ENCODE assay signal across 1 cellular context in genomic region chr20:58652606-58653303, GRCh38.
TF ChIP-seq lines count a peak whose summit lies in the region.

No MANE protein-coding gene starts in this region.

TF ChIP-seq in GM12878, 131 proteins besides CTCF, POLR2A, EP300 and RAD21 (continues in another document):
- TF ChIP-seq ZNF24 (IDR thresholded peaks at IDR 0.05) (no peak), CREB1 (IDR thresholded peaks at IDR 0.05; ENCODE audit: low read depth) (no peak), STAT1 (conservative IDR thresholded peaks at IDR 0.05) (no peak), ZNF207 (IDR thresholded peaks at IDR 0.05; ENCODE audit: borderline replicate concordance) (no peak), ZNF274 (IDR thresholded peaks at IDR 0.05; ENCODE audit: insufficient read depth, insufficient read length) (no peak), TCF12 (IDR thresholded peaks at IDR 0.05; ENCODE audit: low read depth, low read length) (no peak), POLR2AphosphoS5 (IDR thresholded peaks at IDR 0.05; ENCODE audit: low read length) (peak; percentile 50), STAT3 (IDR thresholded peaks at IDR 0.05; ENCODE audit: low read depth, low read length) (no peak), ZBTB33 (IDR thresholded peaks at IDR 0.05) (no peak), MLLT1 (IDR thresholded peaks at IDR 0.05) (0 out of 2 replicates have a peak, but pooled peaks have one; percentile 3), DPF2 (IDR thresholded peaks at IDR 0.05) (no peak; the same call in 1 of the 2 replicates), YBX1 (IDR thresholded peaks at IDR 0.05) (no peak), NFIC (IDR thresholded peaks at IDR 0.05; ENCODE audit: low read depth, low read length) (no peak), SIN3A (IDR thresholded peaks at IDR 0.05; ENCODE audit: low read depth, low read length) (0 out of 2 replicates have a peak, but pooled peaks have one; percentile 40), HDAC2 (IDR thresholded peaks at IDR 0.05) (no peak), TBL1XR1 (IDR thresholded peaks at IDR 0.05; ENCODE audit: low read depth, low read length) (no peak), IRF4 (IDR thresholded peaks at IDR 0.05; ENCODE audit: low read depth, low read length) (no peak), NFYA (IDR thresholded peaks at IDR 0.05; ENCODE audit: borderline replicate concordance, low read depth, low read length) (no peak), JUNB (IDR thresholded peaks at IDR 0.05) (no peak), BCL11A (IDR thresholded peaks at IDR 0.05; ENCODE audit: low read depth, low read length) (no peak), SMC3 (IDR thresholded peaks at IDR 0.05; ENCODE audit: borderline replicate concordance, low read length) (no peak), MTA2 (IDR thresholded peaks at IDR 0.05; ENCODE audit: low read depth) (peak; percentile 40; the same call in 1 of the 2 replicates), PRDM15 (CRISPR knock-in tag; IDR thresholded peaks at IDR 0.05) (no peak), PAX8 (IDR thresholded peaks at IDR 0.05) (peak; percentile 24; the same call in 1 of the 2 replicates), HDGF (IDR thresholded peaks at IDR 0.05) (no peak), POLR2AphosphoS2 (IDR thresholded peaks at IDR 0.05; ENCODE audit: low read depth, low read length) (no peak), EGR1 (IDR thresholded peaks at IDR 0.05; ENCODE audit: borderline replicate concordance in 1 of 2, low read depth in 2 of 2, low read length in 2 of 2) (no peak), EZH2 (IDR thresholded peaks at IDR 0.05; ENCODE audit: borderline replicate concordance, control insufficient read depth, low read depth, low read length) (no peak), SRF (IDR thresholded peaks at IDR 0.05; ENCODE audit: low read depth in 2 of 2, low read length in 2 of 2) (no peak), SUZ12 (IDR thresholded peaks at IDR 0.05; ENCODE audit: unreplicated experiment) (no peak), ZZZ3 (IDR thresholded peaks at IDR 0.05; ENCODE audit: control insufficient read depth, insufficient read length, low read depth) (no peak), POU2F2 (IDR thresholded peaks at IDR 0.05; ENCODE audit: borderline replicate concordance, low read depth, low read length) (no peak), IKZF2 (IDR thresholded peaks at IDR 0.05) (peak in 1 of 2 experiments; percentile 7; a peak in 1 of 4 replicates), BMI1 (IDR thresholded peaks at IDR 0.05; ENCODE audit: borderline replicate concordance) (no peak)
- TF ChIP-seq, protein P1, sequence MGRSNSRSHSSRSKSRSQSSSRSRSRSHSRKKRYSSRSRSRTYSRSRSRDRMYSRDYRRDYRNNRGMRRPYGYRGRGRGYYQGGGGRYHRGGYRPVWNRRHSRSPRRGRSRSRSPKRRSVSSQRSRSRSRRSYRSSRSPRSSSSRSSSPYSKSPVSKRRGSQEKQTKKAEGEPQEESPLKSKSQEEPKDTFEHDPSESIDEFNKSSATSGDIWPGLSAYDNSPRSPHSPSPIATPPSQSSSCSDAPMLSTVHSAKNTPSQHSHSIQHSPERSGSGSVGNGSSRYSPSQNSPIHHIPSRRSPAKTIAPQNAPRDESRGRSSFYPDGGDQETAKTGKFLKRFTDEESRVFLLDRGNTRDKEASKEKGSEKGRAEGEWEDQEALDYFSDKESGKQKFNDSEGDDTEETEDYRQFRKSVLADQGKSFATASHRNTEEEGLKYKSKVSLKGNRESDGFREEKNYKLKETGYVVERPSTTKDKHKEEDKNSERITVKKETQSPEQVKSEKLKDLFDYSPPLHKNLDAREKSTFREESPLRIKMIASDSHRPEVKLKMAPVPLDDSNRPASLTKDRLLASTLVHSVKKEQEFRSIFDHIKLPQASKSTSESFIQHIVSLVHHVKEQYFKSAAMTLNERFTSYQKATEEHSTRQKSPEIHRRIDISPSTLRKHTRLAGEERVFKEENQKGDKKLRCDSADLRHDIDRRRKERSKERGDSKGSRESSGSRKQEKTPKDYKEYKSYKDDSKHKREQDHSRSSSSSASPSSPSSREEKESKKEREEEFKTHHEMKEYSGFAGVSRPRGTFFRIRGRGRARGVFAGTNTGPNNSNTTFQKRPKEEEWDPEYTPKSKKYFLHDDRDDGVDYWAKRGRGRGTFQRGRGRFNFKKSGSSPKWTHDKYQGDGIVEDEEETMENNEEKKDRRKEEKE (IDR thresholded peaks at IDR 0.05), result no peak
- TF ChIP-seq, protein P2, sequence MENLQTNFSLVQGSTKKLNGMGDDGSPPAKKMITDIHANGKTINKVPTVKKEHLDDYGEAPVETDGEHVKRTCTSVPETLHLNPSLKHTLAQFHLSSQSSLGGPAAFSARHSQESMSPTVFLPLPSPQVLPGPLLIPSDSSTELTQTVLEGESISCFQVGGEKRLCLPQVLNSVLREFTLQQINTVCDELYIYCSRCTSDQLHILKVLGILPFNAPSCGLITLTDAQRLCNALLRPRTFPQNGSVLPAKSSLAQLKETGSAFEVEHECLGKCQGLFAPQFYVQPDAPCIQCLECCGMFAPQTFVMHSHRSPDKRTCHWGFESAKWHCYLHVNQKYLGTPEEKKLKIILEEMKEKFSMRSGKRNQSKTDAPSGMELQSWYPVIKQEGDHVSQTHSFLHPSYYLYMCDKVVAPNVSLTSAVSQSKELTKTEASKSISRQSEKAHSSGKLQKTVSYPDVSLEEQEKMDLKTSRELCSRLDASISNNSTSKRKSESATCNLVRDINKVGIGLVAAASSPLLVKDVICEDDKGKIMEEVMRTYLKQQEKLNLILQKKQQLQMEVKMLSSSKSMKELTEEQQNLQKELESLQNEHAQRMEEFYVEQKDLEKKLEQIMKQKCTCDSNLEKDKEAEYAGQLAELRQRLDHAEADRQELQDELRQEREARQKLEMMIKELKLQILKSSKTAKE (IDR thresholded peaks at IDR 0.05; ENCODE audit: low read depth, poor library complexity, severe bottlenecking), result peak; percentile 52
- TF ChIP-seq, protein P3, sequence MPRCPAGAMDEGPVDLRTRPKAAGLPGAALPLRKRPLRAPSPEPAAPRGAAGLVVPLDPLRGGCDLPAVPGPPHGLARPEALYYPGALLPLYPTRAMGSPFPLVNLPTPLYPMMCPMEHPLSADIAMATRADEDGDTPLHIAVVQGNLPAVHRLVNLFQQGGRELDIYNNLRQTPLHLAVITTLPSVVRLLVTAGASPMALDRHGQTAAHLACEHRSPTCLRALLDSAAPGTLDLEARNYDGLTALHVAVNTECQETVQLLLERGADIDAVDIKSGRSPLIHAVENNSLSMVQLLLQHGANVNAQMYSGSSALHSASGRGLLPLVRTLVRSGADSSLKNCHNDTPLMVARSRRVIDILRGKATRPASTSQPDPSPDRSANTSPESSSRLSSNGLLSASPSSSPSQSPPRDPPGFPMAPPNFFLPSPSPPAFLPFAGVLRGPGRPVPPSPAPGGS (IDR thresholded peaks at IDR 0.05; ENCODE audit: borderline replicate concordance, insufficient read depth, low read depth, low read length, poor library complexity, severe bottlenecking), result no peak
- TF ChIP-seq, protein P4, sequence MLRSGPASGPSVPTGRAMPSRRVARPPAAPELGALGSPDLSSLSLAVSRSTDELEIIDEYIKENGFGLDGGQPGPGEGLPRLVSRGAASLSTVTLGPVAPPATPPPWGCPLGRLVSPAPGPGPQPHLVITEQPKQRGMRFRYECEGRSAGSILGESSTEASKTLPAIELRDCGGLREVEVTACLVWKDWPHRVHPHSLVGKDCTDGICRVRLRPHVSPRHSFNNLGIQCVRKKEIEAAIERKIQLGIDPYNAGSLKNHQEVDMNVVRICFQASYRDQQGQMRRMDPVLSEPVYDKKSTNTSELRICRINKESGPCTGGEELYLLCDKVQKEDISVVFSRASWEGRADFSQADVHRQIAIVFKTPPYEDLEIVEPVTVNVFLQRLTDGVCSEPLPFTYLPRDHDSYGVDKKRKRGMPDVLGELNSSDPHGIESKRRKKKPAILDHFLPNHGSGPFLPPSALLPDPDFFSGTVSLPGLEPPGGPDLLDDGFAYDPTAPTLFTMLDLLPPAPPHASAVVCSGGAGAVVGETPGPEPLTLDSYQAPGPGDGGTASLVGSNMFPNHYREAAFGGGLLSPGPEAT (IDR thresholded peaks at IDR 0.05; ENCODE audit: low read depth), result no peak
- TF ChIP-seq, protein P5, sequence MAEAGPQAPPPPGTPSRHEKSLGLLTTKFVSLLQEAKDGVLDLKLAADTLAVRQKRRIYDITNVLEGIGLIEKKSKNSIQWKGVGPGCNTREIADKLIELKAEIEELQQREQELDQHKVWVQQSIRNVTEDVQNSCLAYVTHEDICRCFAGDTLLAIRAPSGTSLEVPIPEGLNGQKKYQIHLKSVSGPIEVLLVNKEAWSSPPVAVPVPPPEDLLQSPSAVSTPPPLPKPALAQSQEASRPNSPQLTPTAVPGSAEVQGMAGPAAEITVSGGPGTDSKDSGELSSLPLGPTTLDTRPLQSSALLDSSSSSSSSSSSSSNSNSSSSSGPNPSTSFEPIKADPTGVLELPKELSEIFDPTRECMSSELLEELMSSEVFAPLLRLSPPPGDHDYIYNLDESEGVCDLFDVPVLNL (IDR thresholded peaks at IDR 0.05; ENCODE audit: low read depth, low read length), result no peak
- TF ChIP-seq, protein P6, sequence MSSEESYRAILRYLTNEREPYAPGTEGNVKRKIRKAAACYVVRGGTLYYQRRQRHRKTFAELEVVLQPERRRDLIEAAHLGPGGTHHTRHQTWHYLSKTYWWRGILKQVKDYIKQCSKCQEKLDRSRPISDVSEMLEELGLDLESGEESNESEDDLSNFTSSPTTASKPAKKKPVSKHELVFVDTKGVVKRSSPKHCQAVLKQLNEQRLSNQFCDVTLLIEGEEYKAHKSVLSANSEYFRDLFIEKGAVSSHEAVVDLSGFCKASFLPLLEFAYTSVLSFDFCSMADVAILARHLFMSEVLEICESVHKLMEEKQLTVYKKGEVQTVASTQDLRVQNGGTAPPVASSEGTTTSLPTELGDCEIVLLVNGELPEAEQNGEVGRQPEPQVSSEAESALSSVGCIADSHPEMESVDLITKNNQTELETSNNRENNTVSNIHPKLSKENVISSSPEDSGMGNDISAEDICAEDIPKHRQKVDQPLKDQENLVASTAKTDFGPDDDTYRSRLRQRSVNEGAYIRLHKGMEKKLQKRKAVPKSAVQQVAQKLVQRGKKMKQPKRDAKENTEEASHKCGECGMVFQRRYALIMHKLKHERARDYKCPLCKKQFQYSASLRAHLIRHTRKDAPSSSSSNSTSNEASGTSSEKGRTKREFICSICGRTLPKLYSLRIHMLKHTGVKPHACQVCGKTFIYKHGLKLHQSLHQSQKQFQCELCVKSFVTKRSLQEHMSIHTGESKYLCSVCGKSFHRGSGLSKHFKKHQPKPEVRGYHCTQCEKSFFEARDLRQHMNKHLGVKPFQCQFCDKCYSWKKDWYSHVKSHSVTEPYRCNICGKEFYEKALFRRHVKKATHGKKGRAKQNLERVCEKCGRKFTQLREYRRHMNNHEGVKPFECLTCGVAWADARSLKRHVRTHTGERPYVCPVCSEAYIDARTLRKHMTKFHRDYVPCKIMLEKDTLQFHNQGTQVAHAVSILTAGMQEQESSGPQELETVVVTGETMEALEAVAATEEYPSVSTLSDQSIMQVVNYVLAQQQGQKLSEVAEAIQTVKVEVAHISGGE (CRISPR knock-in tag; IDR thresholded peaks at IDR 0.05), result no peak
